ENCODE assay signal across 22 cellular contexts in genomic region chr11:125359130-125359529, GRCh38.
DNase-seq lines count a peak whose midpoint lies in the region; ATAC-seq, FAIRE-seq and TF ChIP-seq lines count a peak whose summit lies in the region.
"Had no signal": no experiment of that assay in that cellular context is flagged by ENCODE, and none has a peak within 500 bp of the region (broad histone marks: within the 10 kb centered on the region; RNA-seq: fewer than 3 reads in every experiment).

No MANE protein-coding gene starts in this region.

- in situ Hi-C loops in GM12878 (cut with MboI): no loop called here

- H3K4me2 ChIP-seq in GM12878 (ENCODE audit: control insufficient read depth, insufficient read depth) (no peak overlapping the region), mesenchymal stem cell (ENCODE audit: low read length, poor library complexity, severe bottlenecking) (no peak overlapping the region)
- H3K4me2 ChIP-seq: A549, GM23338 had no signal

- H3K4me3 Mint-ChIP-seq in stimulated activated memory B cell treated with anti-CD40 and anti-IgM and Interleukin-4, amounts not matched to agents 10 μg/mL and 1 μg/mL and 100 μg/mL, for 72 hours: no peak overlapping the region
- H3K4me3 Mint-ChIP-seq: CD8-positive, alpha-beta T cell; GM23338; H9 had no signal

- no peak overlapping the region for H3K4ac ChIP-seq in mesenchymal stem cell (ENCODE audit: low read depth in 1 of 2, low read length in 2 of 2)

- TF ChIP-seq EP300 in GM12878 (IDR thresholded peaks at IDR 0.05; ENCODE audit: borderline replicate concordance in 1 of 2, control insufficient read depth in 1 of 2, low read depth in 2 of 2, low read length in 2 of 2): 0 out of 4 replicates have a peak, but pooled peaks of 1 of the 2 experiments have one; percentile 18

- no peak for TF ChIP-seq POLR2A in GM12878 (IDR thresholded peaks at IDR 0.05; ENCODE audit: low read depth, low read length)

- 6% methylated on average over 7 of the region's 9 CpGs for WGBS in GM12878 (ENCODE audit: insufficient coverage, insufficient replicate concordance, low lambda C conversion rate, missing lambda C conversion rate)
- 99% methylated on average over 9 of the region's 9 CpGs for WGBS in mesenchymal stem cell

- DNase-seq in GM12878 (ENCODE audit: low read depth, low spot score) (no peak), mesenchymal stem cell (no peak), HUDEP-2 (lab: John Stamatoyannopoulos, UW; ENCODE audit: unreplicated experiment in 76 of 76) (no peak), glomerular visceral epithelial cell (ENCODE audit: extremely low spot score) (no peak), retina (no peak)
- DNase-seq: BE2C; CD8-positive, alpha-beta T cell; COR-L47; DMS153; DMS79 treated with DMSO at 0.1 percent for 48 hours; EL; H9; KBM-7 had no signal

- H3K27me3 Mint-ChIP-seq in stimulated activated memory B cell treated with anti-CD40 and anti-IgM and Interleukin-4, amounts not matched to agents 10 μg/mL and 1 μg/mL and 100 μg/mL, for 72 hours: peaks cover 22% of the 10 kb centered on the region

- POLR2A ChIA-PET in GM12878 (lab: Charles Lee): interaction anchor here (1.6 to 5.1 kb wide), 3 partner anchors 15 to 38 kb away, joined by 5 to 102 read pairs (median 19); no protein-coding TSS in a partner anchor

- ATAC-seq in HG03432 (IDR thresholded peaks at IDR 0.05; ENCODE audit: unreplicated experiment) (peak; percentile 43), GM12878 (peak; percentile 25), HG02763 (IDR thresholded peaks at IDR 0.05; ENCODE audit: unreplicated experiment) (no peak)
- peak; percentile 31 for ATAC-seq in stimulated activated memory B cell treated with anti-CD40 and anti-IgM and Interleukin-4, amounts not matched to agents 10 μg/mL and 1 μg/mL and 100 μg/mL, for 72 hours
- ATAC-seq: A549; CD8-positive, alpha-beta T cell; GM23338 had no signal

- TF ChIP-seq RAD21 in GM12878 (IDR thresholded peaks at IDR 0.05; ENCODE audit: insufficient read depth, low read depth, low read length): no peak

- H3K9me3 ChIP-seq in GM12878 (replicated peaks; ENCODE audit: control insufficient read depth, insufficient read depth, low read length): no peaks in the 10 kb centered on the region
- H3K9me3 ChIP-seq in mesenchymal stem cell (ENCODE audit: control insufficient read depth, low read length): no peaks in the 10 kb centered on the region
- H3K9me3 ChIP-seq: A549, BE2C had no signal

- no peak overlapping the region for H3K27ac Mint-ChIP-seq in stimulated activated memory B cell treated with anti-CD40 and anti-IgM and Interleukin-4, amounts not matched to agents 10 μg/mL and 1 μg/mL and 100 μg/mL, for 72 hours
- H3K27ac Mint-ChIP-seq: CD8-positive, alpha-beta T cell; GM23338 had no signal

- H2BK5ac ChIP-seq in mesenchymal stem cell (ENCODE audit: low read depth, low read length, poor library complexity, severe bottlenecking): no peak overlapping the region

- H3K36me3 ChIP-seq in GM12878 (ENCODE audit: control insufficient read depth in 2 of 2, insufficient read depth in 2 of 2, low read length in 1 of 2) (no peaks in the 10 kb centered on the region), mesenchymal stem cell (ENCODE audit: control insufficient read depth in 1 of 2, insufficient read depth in 2 of 2, low read depth in 1 of 2, low read length in 2 of 2) (peaks cover 0 to 55% of the 10 kb centered on the region in 2 experiments)
- H3K36me3 ChIP-seq: BE2C had no signal

- no peak overlapping the region for H2BK120ac ChIP-seq in mesenchymal stem cell (ENCODE audit: low read depth, low read length)

- RAD21 ChIA-PET in GM12878 (lab: Charles Lee; ENCODE audit: unreplicated experiment): interaction anchor here (0.7 to 14.3 kb wide), 5 partner anchors 12 to 286 kb away, joined by 3 to 343 read pairs (median 13); no protein-coding TSS in a partner anchor

- H3K79me2 ChIP-seq in GM12878 (ENCODE audit: control insufficient read depth, insufficient read depth, low read length): no peaks in the 10 kb centered on the region

- H4K91ac ChIP-seq in mesenchymal stem cell (ENCODE audit: low read length): no peak overlapping the region

- peak overlapping the region; percentile 7 to 72 for H2BK12ac ChIP-seq in mesenchymal stem cell (ENCODE audit: low read length in 2 of 2)

- H3K9me3 Mint-ChIP-seq in stimulated activated memory B cell treated with anti-CD40 and anti-IgM and Interleukin-4, amounts not matched to agents 10 μg/mL and 1 μg/mL and 100 μg/mL, for 72 hours: no peaks in the 10 kb centered on the region
- H3K9me3 Mint-ChIP-seq: CD8-positive, alpha-beta T cell; GM23338; H9 had no signal

- H2AFZ ChIP-seq in GM12878 (ENCODE audit: control insufficient read depth, low read depth, low read length): no peak overlapping the region
- H2AFZ ChIP-seq in mesenchymal stem cell (ENCODE audit: low read depth, low read length): no peak overlapping the region
- H2AFZ ChIP-seq: GM23338 had no signal

- peak overlapping the region in 1 of 2 experiments; percentile 71 for H3K14ac ChIP-seq in mesenchymal stem cell (ENCODE audit: low read length in 2 of 2)

- intact Hi-C loops in GM12878 (cut with micrococcal nuclease; ENCODE audit: unreplicated experiment): no loop called here

- no peak overlapping the region for H3K23ac ChIP-seq in mesenchymal stem cell (ENCODE audit: low read length in 2 of 2)

- H3K4me1 ChIP-seq in GM12878 (ENCODE audit: control insufficient read depth, insufficient read depth, low read length) (no peaks in the 10 kb centered on the region; the same call in 1 of the 2 replicates), mesenchymal stem cell (ENCODE audit: control insufficient read depth, insufficient read depth, low read depth, low read length) (peaks cover 37% of the 10 kb centered on the region)
- H3K4me1 ChIP-seq: A549, BE2C had no signal

- peak overlapping the region in 1 of 2 experiments; percentile 68 for H3K18ac ChIP-seq in mesenchymal stem cell (ENCODE audit: low read depth in 1 of 2, low read length in 2 of 2)

- H2AK5ac ChIP-seq in mesenchymal stem cell (ENCODE audit: low read length, severe bottlenecking): no peak overlapping the region

- H3K4me1 Mint-ChIP-seq in stimulated activated memory B cell treated with anti-CD40 and anti-IgM and Interleukin-4, amounts not matched to agents 10 μg/mL and 1 μg/mL and 100 μg/mL, for 72 hours: no peaks in the 10 kb centered on the region

- no peaks in the 10 kb centered on the region for H3K36me3 Mint-ChIP-seq in stimulated activated memory B cell treated with anti-CD40 and anti-IgM and Interleukin-4, amounts not matched to agents 10 μg/mL and 1 μg/mL and 100 μg/mL, for 72 hours
- H3K36me3 Mint-ChIP-seq: CD8-positive, alpha-beta T cell had no signal

- H3K9ac ChIP-seq in GM12878 (ENCODE audit: control insufficient read depth, insufficient read depth, low read length): no peak overlapping the region
- no peak overlapping the region for H3K9ac ChIP-seq in mesenchymal stem cell (ENCODE audit: low read length)

- no TSS peak for BruUV-seq in GM12878 (replicated peaks; lab: Mats Ljungman, UMichigan)

- peaks cover 22% of the 10 kb centered on the region for H3K79me1 ChIP-seq in mesenchymal stem cell (replicated peaks; ENCODE audit: low read length, poor library complexity, severe bottlenecking)

- H4K8ac ChIP-seq in mesenchymal stem cell (ENCODE audit: low read length): no peak overlapping the region

- CTCF ChIA-PET in GM12878 (lab: Yijun Ruan, JAX): interaction anchor here (0.7 to 8.7 kb wide), 7 partner anchors 9 to 268 kb away, joined by 3 to 108 read pairs (median 10); no protein-coding TSS in a partner anchor

- no peak for FAIRE-seq in GM12878 (lab: Jason Lieb, UNC)
- FAIRE-seq: A549, D721Med, G401.6, HTR-8/SVneo had no signal

- H3K4me3 ChIP-seq in GM12878 (no peak overlapping the region), mesenchymal stem cell (ENCODE audit: insufficient read depth in 1 of 2, low read depth in 1 of 2, low read length in 2 of 2) (no peak overlapping the region)
- H3K4me3 ChIP-seq: A549, GM23338 had no signal

- no peak overlapping the region for H3K27ac ChIP-seq in GM12878 (ENCODE audit: control insufficient read depth, insufficient read depth)
- H3K27ac ChIP-seq in mesenchymal stem cell (ENCODE audit: low read length, poor library complexity, severe bottlenecking): no peak overlapping the region
- H3K27ac ChIP-seq: A549, C4-2B had no signal

- SMC1A ChIA-PET in GM12878 (lab: Charles Lee; ENCODE audit: uncharacterized antibody, unreplicated experiment): interaction anchor here (0.8 to 10.3 kb wide), 3 partner anchors 14 to 39 kb away, joined by 3 to 250 read pairs (median 9); no protein-coding TSS in a partner anchor

- H4K20me1 ChIP-seq in GM12878 (ENCODE audit: control insufficient read depth, insufficient read depth): no peaks in the 10 kb centered on the region; the same call in 1 of the 2 replicates

- no peak overlapping the region for H2BK15ac ChIP-seq in mesenchymal stem cell (ENCODE audit: low read depth, poor library complexity, severe bottlenecking)

- H3K27me3 ChIP-seq in GM12878 (replicated peaks in 1 of 2; ENCODE audit: control insufficient read depth in 2 of 2, insufficient read depth in 2 of 2, low read length in 1 of 2): peaks cover 0 to 2% of the 10 kb centered on the region in 2 experiments; a peak in 2 of 4 replicates
- H3K27me3 ChIP-seq in mesenchymal stem cell (ENCODE audit: control insufficient read depth in 1 of 2, insufficient read depth in 1 of 2, low read length in 2 of 2): peaks cover 0 to 14% of the 10 kb centered on the region in 2 experiments
- H3K27me3 ChIP-seq: BE2C had no signal

- no peak for TF ChIP-seq CTCF in GM12878 (IDR thresholded peaks at IDR 0.05 in 2 of 3, conservative IDR thresholded peaks at IDR 0.05 in 1 of 3; ENCODE audit: control insufficient read depth in 2 of 3, extremely low read depth in 1 of 3, insufficient read depth in 1 of 3, low read depth in 3 of 3, low read length in 3 of 3)

TF ChIP-seq in GM12878, 131 proteins besides CTCF, POLR2A, EP300 and RAD21 (continues in another document):
- TF ChIP-seq ESRRA (IDR thresholded peaks at IDR 0.05; ENCODE audit: low read length) (no peak), ZNF622 (IDR thresholded peaks at IDR 0.05) (no peak), ZNF384 (IDR thresholded peaks at IDR 0.05; ENCODE audit: borderline replicate concordance, low read depth, low read length) (no peak), HDAC2 (IDR thresholded peaks at IDR 0.05) (no peak), MLLT1 (IDR thresholded peaks at IDR 0.05) (no peak), GABPA (IDR thresholded peaks at IDR 0.05; ENCODE audit: low read depth) (no peak)
